ENCODE assay signal across 23 cellular contexts in the genomic region with DNA sequence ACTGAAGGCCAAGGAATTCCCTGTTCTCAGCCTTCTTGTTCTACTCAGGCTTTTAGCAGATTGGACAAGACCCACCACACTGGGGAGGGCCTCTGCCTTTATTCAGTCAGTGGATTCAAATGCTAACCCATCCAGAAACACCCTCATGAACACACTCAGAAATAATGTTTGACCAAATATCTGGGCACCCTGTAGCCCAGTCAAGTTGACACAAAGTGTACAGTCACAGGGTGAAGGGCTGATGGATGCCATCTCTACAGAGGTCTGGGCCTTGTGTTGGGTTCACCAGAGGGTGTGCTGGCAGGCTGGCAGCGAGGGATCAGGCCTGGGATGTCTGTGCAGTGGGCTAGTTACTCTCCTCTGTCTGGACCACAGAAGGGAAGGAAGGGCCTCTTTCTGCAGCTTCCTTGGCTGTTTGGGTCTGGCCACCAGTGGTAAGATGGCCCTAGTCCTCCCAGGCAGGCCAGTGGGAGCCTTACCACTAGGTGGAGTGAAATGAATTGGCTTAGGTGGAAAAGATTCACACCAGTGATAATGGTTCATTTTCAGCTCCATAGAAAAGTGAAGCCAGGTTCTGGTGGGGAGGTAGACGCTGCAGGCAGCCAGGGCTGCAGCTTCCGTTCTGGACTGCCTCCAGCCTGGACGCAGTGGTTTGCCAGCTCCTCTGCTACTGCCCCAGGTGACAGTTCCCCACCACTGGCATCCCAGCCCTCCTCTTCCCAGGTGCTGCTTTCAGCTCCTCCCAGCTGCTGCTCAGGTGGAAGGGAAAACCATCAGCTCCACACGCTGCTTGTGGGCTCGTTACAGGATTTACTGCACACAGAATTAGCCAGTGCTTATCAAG. TPM values are rescaled to one million over a fixed set of nuclear protein-coding genes. Genes with fewer than 3 reads are reported as not detected.
DNase-seq lines count a peak whose midpoint lies in the region; ATAC-seq, FAIRE-seq and TF ChIP-seq lines count a peak whose summit lies in the region.
"Had no signal": no experiment of that assay in that cellular context is flagged by ENCODE, and none has a peak within 500 bp of the region (broad histone marks: within the 10 kb centered on the region; RNA-seq: fewer than 3 reads in every experiment).

No MANE protein-coding gene starts in this region.

- no peaks in the 10 kb centered on the region for H4K20me1 ChIP-seq in neural cell (ENCODE audit: insufficient read depth)

- no peak overlapping the region for H3K4me2 ChIP-seq in neural cell (ENCODE audit: low read length)

- H3K9ac ChIP-seq in neural cell (ENCODE audit: low read length): no peak overlapping the region
- H3K9ac ChIP-seq: GM23248 had no signal

- H3K4me3 ChIP-seq in H7 (ENCODE audit: insufficient read depth, low read depth, low read length): no peak overlapping the region
- H3K4me3 ChIP-seq in bronchial epithelial cell (ENCODE audit: low read depth, low read length): no peak overlapping the region
- no peak overlapping the region for H3K4me3 ChIP-seq in neural cell (ENCODE audit: low read length)
- H3K4me3 ChIP-seq: GM23248, prostate gland, upper lobe of right lung had no signal

- peaks cover 21% of the 10 kb centered on the region for H3K36me3 ChIP-seq in H7 (replicated peaks; ENCODE audit: control insufficient read depth, insufficient read depth, low read length)
- peaks cover 3% of the 10 kb centered on the region for H3K36me3 ChIP-seq in bronchial epithelial cell (ENCODE audit: control insufficient read depth, insufficient read depth, low read length)
- H3K36me3 ChIP-seq in neural cell (ENCODE audit: insufficient read depth, low read length): peaks cover 6% of the 10 kb centered on the region
- H3K36me3 ChIP-seq: prostate gland, upper lobe of right lung had no signal

- no peaks in the 10 kb centered on the region for H3K9me2 ChIP-seq in neural cell (ENCODE audit: insufficient read depth, low read length)

- no peak for TF ChIP-seq CTCF in bronchial epithelial cell (IDR thresholded peaks at IDR 0.05; ENCODE audit: insufficient read depth, low read length, severe bottlenecking)
- peak; percentile 14 for TF ChIP-seq CTCF in neural cell (IDR thresholded peaks at IDR 0.05; ENCODE audit: poor library complexity, severe bottlenecking)

- no peak for TF ChIP-seq RAD21 in neural cell (conservative IDR thresholded peaks at IDR 0.05)

- H3K79me2 ChIP-seq in neural cell (replicated peaks; ENCODE audit: insufficient read depth, low read length): peaks cover 4% of the 10 kb centered on the region

- ATAC-seq in GM19328 (IDR thresholded peaks at IDR 0.05; ENCODE audit: unreplicated experiment): no peak
- ATAC-seq: natural killer cell treated with Interleukin-12 subunit alpha and Interleukin-12 subunit beta and Interleukin-15 and Interleukin-18, amount 100 ng/mL, for 72 hours; upper lobe of right lung had no signal

- H3K9me3 ChIP-seq in neural cell (ENCODE audit: low read length): no peaks in the 10 kb centered on the region
- H3K9me3 ChIP-seq: Caco-2, prostate gland, upper lobe of right lung had no signal

- H3K27me3 ChIP-seq in H7 (ENCODE audit: control insufficient read depth, insufficient read depth, low read length): no peaks in the 10 kb centered on the region
- no peaks in the 10 kb centered on the region for H3K27me3 ChIP-seq in bronchial epithelial cell (ENCODE audit: control insufficient read depth, insufficient read depth, low read length)
- H3K27me3 ChIP-seq in neural cell (ENCODE audit: insufficient read depth, low read depth, low read length): no peaks in the 10 kb centered on the region
- H3K27me3 ChIP-seq: upper lobe of right lung had no signal

- TF ChIP-seq EP300 in neural cell (conservative IDR thresholded peaks at IDR 0.05; ENCODE audit: poor library complexity, severe bottlenecking): no peak

- peaks cover 3% of the 10 kb centered on the region for H3F3A ChIP-seq in neural cell (ENCODE audit: insufficient read depth, low read length, poor library complexity, severe bottlenecking)

- no peak overlapping the region for H2AFZ ChIP-seq in neural cell (ENCODE audit: low read depth, low read length)
- H2AFZ ChIP-seq: GM23248 had no signal

- DNase-seq in H7: peak; percentile 57
- peak; percentile 23 for DNase-seq in NCI-H2196 treated with DMSO at 0.1 percent for 48 hours (lab: John Stamatoyannopoulos, UW; ENCODE audit: unreplicated experiment)
- DNase-seq in bronchial epithelial cell (ENCODE audit: low read depth): no peak
- no peak for DNase-seq in HPDE6-E6E7 (ENCODE audit: extremely low spot score)
- no peak for DNase-seq in islet precursor cell
- DNase-seq in NCI-H774 (lab: John Stamatoyannopoulos, UW): no peak
- DNase-seq: activated naive CD4-positive, alpha-beta T cell; AML-193; amygdala; Caco-2; foreskin melanocyte; GM23248; MM.1S; NCI-H1930; NCI-H524 treated with DMSO at 0.1 percent for 48 hours; OCI-M1; stimulated activated CD4-positive, alpha-beta T cell treated with anti-CD3 and anti-CD28 coated beads, Interleukin-2, amount 100 ng/mL, for 24 hours; upper lobe of right lung had no signal

- peak; percentile 72 for FAIRE-seq in bronchial epithelial cell (lab: Jason Lieb, UNC)

- no peak overlapping the region for H3K27ac ChIP-seq in neural cell (ENCODE audit: low read length)
- H3K27ac ChIP-seq: GM23248, HL-60, prostate gland, upper lobe of right lung had no signal

TF ChIP-seq in neural cell, 6 proteins besides CTCF, POLR2A, EP300 and RAD21:
- TF ChIP-seq POLR2AphosphoS5 (IDR thresholded peaks at IDR 0.05) (no peak), TAF1 (IDR thresholded peaks at IDR 0.05; ENCODE audit: low read depth) (no peak), SMC3 (conservative IDR thresholded peaks at IDR 0.05; ENCODE audit: poor library complexity) (no peak), MXI1 (conservative IDR thresholded peaks at IDR 0.05; ENCODE audit: poor library complexity, severe bottlenecking) (no peak), EZH2 (IDR thresholded peaks at IDR 0.05; ENCODE audit: borderline replicate concordance, insufficient read depth, low read length, poor library complexity, severe bottlenecking) (no peak)
- TF ChIP-seq, protein P1, sequence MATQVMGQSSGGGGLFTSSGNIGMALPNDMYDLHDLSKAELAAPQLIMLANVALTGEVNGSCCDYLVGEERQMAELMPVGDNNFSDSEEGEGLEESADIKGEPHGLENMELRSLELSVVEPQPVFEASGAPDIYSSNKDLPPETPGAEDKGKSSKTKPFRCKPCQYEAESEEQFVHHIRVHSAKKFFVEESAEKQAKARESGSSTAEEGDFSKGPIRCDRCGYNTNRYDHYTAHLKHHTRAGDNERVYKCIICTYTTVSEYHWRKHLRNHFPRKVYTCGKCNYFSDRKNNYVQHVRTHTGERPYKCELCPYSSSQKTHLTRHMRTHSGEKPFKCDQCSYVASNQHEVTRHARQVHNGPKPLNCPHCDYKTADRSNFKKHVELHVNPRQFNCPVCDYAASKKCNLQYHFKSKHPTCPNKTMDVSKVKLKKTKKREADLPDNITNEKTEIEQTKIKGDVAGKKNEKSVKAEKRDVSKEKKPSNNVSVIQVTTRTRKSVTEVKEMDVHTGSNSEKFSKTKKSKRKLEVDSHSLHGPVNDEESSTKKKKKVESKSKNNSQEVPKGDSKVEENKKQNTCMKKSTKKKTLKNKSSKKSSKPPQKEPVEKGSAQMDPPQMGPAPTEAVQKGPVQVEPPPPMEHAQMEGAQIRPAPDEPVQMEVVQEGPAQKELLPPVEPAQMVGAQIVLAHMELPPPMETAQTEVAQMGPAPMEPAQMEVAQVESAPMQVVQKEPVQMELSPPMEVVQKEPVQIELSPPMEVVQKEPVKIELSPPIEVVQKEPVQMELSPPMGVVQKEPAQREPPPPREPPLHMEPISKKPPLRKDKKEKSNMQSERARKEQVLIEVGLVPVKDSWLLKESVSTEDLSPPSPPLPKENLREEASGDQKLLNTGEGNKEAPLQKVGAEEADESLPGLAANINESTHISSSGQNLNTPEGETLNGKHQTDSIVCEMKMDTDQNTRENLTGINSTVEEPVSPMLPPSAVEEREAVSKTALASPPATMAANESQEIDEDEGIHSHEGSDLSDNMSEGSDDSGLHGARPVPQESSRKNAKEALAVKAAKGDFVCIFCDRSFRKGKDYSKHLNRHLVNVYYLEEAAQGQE (IDR thresholded peaks at IDR 0.05; ENCODE audit: borderline replicate concordance): no peak

RNA-seq across cellular contexts. Expression of a gene that starts 9.2 kb away (rescaled TPM):
- total RNA-seq in H7 (2014; rRNA removed; shearing (Covaris generic)): 789 and 839 TPM in 2 replicates
- total RNA-seq in bronchial epithelial cell: 25.3 and 106 TPM in 2 replicates
- 1,088 and 1,361 TPM in 2 replicates for polyA plus RNA-seq in neural cell
- 668 and 697 TPM in 2 replicates for polyA minus RNA-seq in neural cell

RNA-seq across cellular contexts. Expression of a gene that starts 29.6 kb away (rescaled TPM):
- total RNA-seq in H7 (2014; rRNA removed; shearing (Covaris generic)): 30.7 and 38.1 TPM in 2 replicates
- total RNA-seq in bronchial epithelial cell: 9.5 and 15.1 TPM in 2 replicates
- 74.9 and 85.8 TPM in 2 replicates for polyA plus RNA-seq in neural cell
- polyA minus RNA-seq in neural cell: 34.6 and 36.8 TPM in 2 replicates

Comparison
In these comparisons a context has a peak if more than half of its experiments do, and no peak if none do; other contexts are left out.
1. DNase-seq: peak in H7 (single experiment) and NCI-H2196 treated with DMSO at 0.1 percent for 48 hours (single experiment); none in bronchial epithelial cell (single experiment), HPDE6-E6E7 (single experiment), islet precursor cell (single experiment) and NCI-H774 (single experiment).